Comparison of ENCODE assay signal across 30 cellular contexts in the genomic region with DNA sequence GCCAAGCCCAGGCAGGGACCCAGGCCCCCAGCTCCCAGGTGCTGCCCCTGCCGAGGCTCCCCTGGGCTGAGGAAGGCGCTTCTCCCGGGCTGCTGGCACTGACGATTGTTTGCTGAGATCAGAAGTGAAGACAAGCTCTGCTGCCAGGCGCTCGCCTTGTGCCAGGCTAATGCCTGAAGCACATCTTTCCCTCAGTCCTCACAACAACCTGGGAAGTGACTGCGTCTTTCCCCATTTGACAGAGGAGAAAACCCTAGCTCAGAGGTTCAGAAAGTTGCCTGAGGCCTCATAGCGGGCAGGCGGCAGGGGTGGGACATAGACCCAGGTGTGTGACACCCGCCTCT. TPM values are rescaled to one million over a fixed set of nuclear protein-coding genes. Genes with fewer than 3 reads are reported as not detected.
DNase-seq lines count a peak whose midpoint lies in the region; ATAC-seq, FAIRE-seq and TF ChIP-seq lines count a peak whose summit lies in the region.
"Had no signal": no experiment of that assay in that cellular context is flagged by ENCODE, and none has a peak within 500 bp of the region (broad histone marks: within the 10 kb centered on the region; RNA-seq: fewer than 3 reads in every experiment).

No MANE protein-coding gene starts in this region.

- ATAC-seq in GM21528 (IDR thresholded peaks at IDR 0.05; ENCODE audit: low FRiP score, unreplicated experiment) (no peak), GM19023 (IDR thresholded peaks at IDR 0.05; ENCODE audit: unreplicated experiment) (no peak)
- ATAC-seq: foreskin keratinocyte, GM12878, sciatic nerve had no signal

- no peak overlapping the region for H3K4me3 ChIP-seq in LNCaP clone FGC (ENCODE audit: low read depth, low read length)
- H3K4me3 ChIP-seq in PC-9: no peak overlapping the region
- H3K4me3 ChIP-seq: BLaER1, cardiac muscle cell, esophagus squamous epithelium, GM12878, SJSA1 had no signal

- H3K4me2 ChIP-seq in PC-9: no peak overlapping the region

- no peaks in the 10 kb centered on the region for H3K27me3 ChIP-seq in PC-9 (ENCODE audit: insufficient read depth, low read depth)
- H3K27me3 ChIP-seq: BLaER1, cardiac muscle cell, esophagus squamous epithelium, foreskin keratinocyte, SJSA1 had no signal

- H3K36me3 Mint-ChIP-seq in chondrocyte (ENCODE audit: low read depth): peaks cover 13% of the 10 kb centered on the region
- H3K36me3 Mint-ChIP-seq in neural crest cell (ENCODE audit: low read depth): peaks cover 18% of the 10 kb centered on the region

- no TSS peak for BruUV-seq in PC-9 (replicated peaks; lab: Mats Ljungman, UMichigan)

- peaks cover 12% of the 10 kb centered on the region for H3K9me3 ChIP-seq in PC-9 (ENCODE audit: insufficient read depth, low read depth)
- H3K9me3 ChIP-seq: esophagus squamous epithelium, SJSA1 had no signal

- no peak for TF ChIP-seq CTCF in LNCaP clone FGC (IDR thresholded peaks at IDR 0.05; ENCODE audit: control insufficient read depth, extremely low read depth, insufficient read depth)
- no peak for TF ChIP-seq CTCF in chondrocyte (IDR thresholded peaks at IDR 0.05)
- TF ChIP-seq CTCF in neural crest cell (conservative IDR thresholded peaks at IDR 0.05): no peak
- TF ChIP-seq CTCF in PC-9 (conservative IDR thresholded peaks at IDR 0.05): no peak

- H3K27me3 Mint-ChIP-seq in chondrocyte (ENCODE audit: low read depth) (no peaks in the 10 kb centered on the region), neural crest cell (ENCODE audit: low read depth) (no peaks in the 10 kb centered on the region)
- H3K27me3 Mint-ChIP-seq: activated B cell treated with CpG ODN at 0.5 μM for 24 hours; activated CD4-positive, alpha-beta T cell treated with anti-CD3 and anti-CD28 coated beads, Interleukin-2, amount 10 ng/mL, durations not matched to agents 7 days and 5 days; activated naive CD8-positive, alpha-beta T cell; memory B cell; type B pancreatic cell had no signal

- no peak overlapping the region for H3K27ac Mint-ChIP-seq in chondrocyte (ENCODE audit: unreplicated experiment)
- H3K27ac Mint-ChIP-seq in neural crest cell (ENCODE audit: unreplicated experiment): peak overlapping the region; percentile 87
- H3K27ac Mint-ChIP-seq: activated B cell treated with CpG ODN at 0.5 μM for 24 hours; activated CD4-positive, alpha-beta T cell treated with anti-CD3 and anti-CD28 coated beads, Interleukin-2, amount 10 ng/mL, durations not matched to agents 7 days and 5 days; activated naive CD8-positive, alpha-beta T cell; memory B cell; type B pancreatic cell had no signal

- CTCF ChIA-PET in PC-9 (lab: Charles Lee): interaction anchor here (0.6 kb wide), 1 partner anchor 10 kb away, joined by 4 read pairs; no protein-coding TSS in a partner anchor

- H3K27ac ChIP-seq in substantia nigra (ENCODE audit: low read depth, low read length, poor library complexity, severe bottlenecking) (peak overlapping the region; percentile 27), PC-9 (no peak overlapping the region)
- H3K27ac ChIP-seq: BLaER1, cardiac muscle cell, foreskin keratinocyte, SJSA1 had no signal

- H3K79me2 ChIP-seq in PC-9 (ENCODE audit: low read depth): no peaks in the 10 kb centered on the region

- no peaks in the 10 kb centered on the region for H3K9me3 Mint-ChIP-seq in chondrocyte (ENCODE audit: low read depth)
- no peaks in the 10 kb centered on the region for H3K9me3 Mint-ChIP-seq in neural crest cell
- H3K9me3 Mint-ChIP-seq: activated B cell treated with CpG ODN at 0.5 μM for 24 hours, memory B cell had no signal

- H3K4me1 Mint-ChIP-seq in chondrocyte (ENCODE audit: low read depth) (no peaks in the 10 kb centered on the region), neural crest cell (no peaks in the 10 kb centered on the region)
- H3K4me1 Mint-ChIP-seq: activated B cell treated with CpG ODN at 0.5 μM for 24 hours, memory B cell had no signal

- no peaks in the 10 kb centered on the region for H3K9me2 ChIP-seq in PC-9 (ENCODE audit: insufficient read depth)

- peaks cover 21% of the 10 kb centered on the region for H3K4me1 ChIP-seq in PC-9 (replicated peaks; ENCODE audit: insufficient read depth)
- H3K4me1 ChIP-seq: foreskin keratinocyte had no signal

- H3K36me3 ChIP-seq in PC-9 (ENCODE audit: low read depth): peaks cover 14% of the 10 kb centered on the region
- H3K36me3 ChIP-seq: SJSA1 had no signal

- H4K20me1 ChIP-seq in PC-9 (ENCODE audit: insufficient read depth): no peaks in the 10 kb centered on the region
- H4K20me1 ChIP-seq: BLaER1 had no signal

- FAIRE-seq in urothelium cell line (lab: Jason Lieb, UNC): no peak
- FAIRE-seq: GM12878 had no signal

- H3K4me3 Mint-ChIP-seq in chondrocyte (ENCODE audit: unreplicated experiment) (no peak overlapping the region), neural crest cell (no peak overlapping the region)
- H3K4me3 Mint-ChIP-seq: activated B cell treated with CpG ODN at 0.5 μM for 24 hours; activated CD4-positive, alpha-beta T cell treated with anti-CD3 and anti-CD28 coated beads, Interleukin-2, amount 10 ng/mL, durations not matched to agents 7 days and 5 days; activated naive CD8-positive, alpha-beta T cell; memory B cell; type B pancreatic cell had no signal

- DNase-seq in LNCaP clone FGC (ENCODE audit: low read depth): peak; percentile 75
- DNase-seq in chondrocyte (ENCODE audit: low spot score): peak; percentile 60
- no peak for DNase-seq in neural crest cell (ENCODE audit: low read depth, low spot score)
- DNase-seq in substantia nigra (lab: John Stamatoyannopoulos, UW): peak in 17 of 49 donors; percentile 23 to 63 (median 33)
- no peak for DNase-seq in PC-9
- no peak for DNase-seq in urothelium cell line (ENCODE audit: low spot score)
- DNase-seq: activated B cell treated with CpG ODN at 0.5 μM for 24 hours; activated CD4-positive, alpha-beta T cell treated with anti-CD3 and anti-CD28 coated beads, Interleukin-2, amount 10 ng/mL, durations not matched to agents 7 days and 5 days; activated effector memory CD4-positive, alpha-beta T cell treated with Interleukin-2 at 50 U/mL for 16 hours; dermis blood vessel endothelial cell; esophagus squamous epithelium; foreskin keratinocyte; HCEC 1CT; Karpas-422; MV-4-11; NCI-H146; NCI-H2107; NCI-H748 treated with DMSO at 0.1 percent for 48 hours; stimulated activated CD4-positive, alpha-beta T cell treated with anti-CD3 and anti-CD28 coated beads, Interleukin-4, amount 100 ng/mL, for 24 hours; T-helper 1 cell had no signal

- no peak overlapping the region for H2AFZ ChIP-seq in PC-9

- peaks cover 21% of the 10 kb centered on the region for H3F3A ChIP-seq in PC-9 (ENCODE audit: insufficient read depth, low read depth)

- POLR2A ChIA-PET in PC-9 (lab: Charles Lee; ENCODE audit: unreplicated experiment): interaction anchor here (0.6 kb wide), 1 partner anchor 420 kb away, joined by 13 read pairs; no protein-coding TSS in a partner anchor

- intact Hi-C loops in PC-9 (cut with micrococcal nuclease; ENCODE audit: unreplicated experiment): no loop called here

RNA-seq across cellular contexts. Expression of gene ANKRD9, which starts 36.8 kb away (rescaled TPM):
- total RNA-seq in chondrocyte: 17.3 to 19.5 TPM (median 18.0 TPM) in 3 replicates
- 33.2 and 40.0 TPM in 2 replicates for total RNA-seq in neural crest cell
- 44.6 and 68.8 TPM in 2 replicates for total RNA-seq in PC-9 (2021)

Comparison
In these comparisons a context has a peak if more than half of its experiments do, and no peak if none do; other contexts are left out.
1. DNase-seq: peak in LNCaP clone FGC (single experiment) and chondrocyte (single experiment); none in neural crest cell (single experiment), PC-9 (0 of 2) and urothelium cell line (single experiment).